In genomic region chr12:132027636-132028035, GRCh38 we compare ENCODE assay signal across 1 cellular context.
TF ChIP-seq lines count a peak whose summit lies in the region.

No MANE protein-coding gene starts in this region.

TF ChIP-seq in WTC11, 78 proteins besides CTCF, POLR2A, EP300 and RAD21 (continued from another document):
- TF ChIP-seq AR (CRISPR knock-in tag; IDR thresholded peaks at IDR 0.05) (no peak), MLX (CRISPR knock-in tag; IDR thresholded peaks at IDR 0.05) (no peak), ZNF671 (CRISPR knock-in tag; IDR thresholded peaks at IDR 0.05) (no peak), MAX (CRISPR knock-in tag; IDR thresholded peaks at IDR 0.05) (no peak), EMX1 (CRISPR knock-in tag; IDR thresholded peaks at IDR 0.05) (no peak), ATF1 (CRISPR knock-in tag; IDR thresholded peaks at IDR 0.05) (no peak), SOX15 (CRISPR knock-in tag; IDR thresholded peaks at IDR 0.05) (no peak)
